8 cellular contexts compared by ENCODE assay signal in genomic region chr9:111937781-111938426, GRCh38. TPM values are rescaled to one million over a fixed set of nuclear protein-coding genes. Genes with fewer than 3 reads are reported as not detected.
DNase-seq lines count a peak whose midpoint lies in the region; ATAC-seq lines count a peak whose summit lies in the region.

No MANE protein-coding gene starts in this region.

- peak; percentile 80 for DNase-seq in activated CD8-positive, alpha-beta memory T cell treated with anti-CD3 and anti-CD28 coated beads for 24 hours
- peak; percentile 53 for DNase-seq in Right ventricle myocardium superior
- DNase-seq in stimulated activated CD4-positive, alpha-beta T cell treated with anti-CD3 and anti-CD28 coated beads, Interleukin-4, amount 100 ng/mL, for 1 hour: peak; percentile 57
- no peak for DNase-seq in HT-29 (ENCODE audit: low spot score)
- DNase-seq in LoVo (ENCODE audit: low spot score): no peak
- no peak for DNase-seq in cerebellum (ENCODE audit: low spot score)

- intact Hi-C loops in Right ventricle myocardium superior (cut with DNase I): no loop called here

- ATAC-seq in GM18870 (IDR thresholded peaks at IDR 0.05; ENCODE audit: unreplicated experiment) (peak; percentile 66), HG03432 (IDR thresholded peaks at IDR 0.05; ENCODE audit: unreplicated experiment) (peak; percentile 86), Right ventricle myocardium superior (ENCODE audit: poor library complexity) (peak; percentile 64)

RNA-seq across cellular contexts. Expression of gene UGCG, which starts 41.3 kb away (rescaled TPM):
- total RNA-seq in Right ventricle myocardium superior (11.7 TPM), cerebellum (47.1 TPM)
- total RNA-seq in HT-29 (2014; rRNA removed; shearing (Covaris generic)): 23.9 and 38.0 TPM in 2 replicates

Comparison
In these comparisons a context has a peak if more than half of its experiments do, and no peak if none do; other contexts are left out.
1. DNase-seq: peak in activated CD8-positive, alpha-beta memory T cell treated with anti-CD3 and anti-CD28 coated beads for 24 hours (single experiment), Right ventricle myocardium superior (single experiment) and stimulated activated CD4-positive, alpha-beta T cell treated with anti-CD3 and anti-CD28 coated beads, Interleukin-4, amount 100 ng/mL, for 1 hour (single experiment); none in HT-29 (single experiment), LoVo (single experiment) and cerebellum (single experiment).
2. Peak in every context shown above with its lines, with median percentiles within 50 percentile points of each other: ATAC-seq.